8 cellular contexts compared by ENCODE assay signal in the genomic region with DNA sequence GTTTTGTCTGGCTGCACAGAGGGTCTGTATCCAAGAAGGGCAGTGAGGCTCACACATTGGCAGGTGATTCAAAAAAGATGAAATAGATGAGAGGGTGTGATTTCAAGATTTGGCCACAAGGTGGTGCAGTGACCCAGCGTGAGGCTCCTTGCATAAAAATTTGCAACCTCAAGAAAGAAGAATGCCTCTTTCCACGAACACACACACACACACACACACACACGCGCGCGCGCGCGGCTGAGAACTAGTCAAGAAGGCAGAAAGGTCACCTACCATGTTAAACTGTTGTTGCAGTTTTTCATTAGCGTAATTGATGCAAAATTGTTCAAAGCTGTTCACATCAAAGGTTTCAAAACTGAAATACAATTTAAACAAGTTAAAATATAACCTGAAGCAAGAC. TPM values are rescaled to one million over a fixed set of nuclear protein-coding genes. Genes with fewer than 3 reads are reported as not detected.
DNase-seq lines count a peak whose midpoint lies in the region; ATAC-seq and TF ChIP-seq lines count a peak whose summit lies in the region.

No MANE protein-coding gene starts in this region.

- H3K27ac ChIP-seq in DND-41 (ENCODE audit: low read length) (no peak overlapping the region), HL-60 (replicated peaks) (no peak overlapping the region), PC-3 (ENCODE audit: low read length) (no peak overlapping the region)

- BruUV-seq in PC-3 (replicated peaks; lab: Mats Ljungman, UMichigan), result no TSS peak

- peaks cover 4% of the 10 kb centered on the region for H3K27me3 Mint-ChIP-seq in nephron (ENCODE audit: low read depth)

- ATAC-seq in DND-41 (ENCODE audit: insufficient read depth, low read depth) (peak; percentile 56), PC-3 (peak; percentile 10; the same call in 1 of the 2 replicates), esophagus mucosa (peak; percentile 62), GM19463 (IDR thresholded peaks at IDR 0.05; ENCODE audit: unreplicated experiment) (no peak)

- H3K79me2 ChIP-seq in DND-41 (ENCODE audit: insufficient read depth, low read length), result no peaks in the 10 kb centered on the region
- no peaks in the 10 kb centered on the region for H3K79me2 ChIP-seq in PC-3 (ENCODE audit: low read length)

- H3K4me3 Mint-ChIP-seq in nephron, result peak overlapping the region; percentile 12 to 54 (median 23)

- H3K36me3 Mint-ChIP-seq in nephron (ENCODE audit: low read depth), result no peaks in the 10 kb centered on the region

- CTCF ChIA-PET in PC-3 (lab: Charles Lee), result interaction anchor here (0.6 to 0.7 kb wide), 2 partner anchors 13 to 313 kb away, joined by 3 to 5 read pairs; a partner anchor contains a TSS

- no peaks in the 10 kb centered on the region for H3K9me3 Mint-ChIP-seq in nephron

- peak overlapping the region in 2 of 3 experiments; percentile 3 to 23 for H3K27ac Mint-ChIP-seq in nephron

- TF ChIP-seq CTCF in DND-41 (IDR thresholded peaks at IDR 0.05; ENCODE audit: borderline replicate concordance, extremely low read depth, low read length, poor library complexity, severe bottlenecking) (peak; percentile 76), HL-60 (IDR thresholded peaks at IDR 0.05; ENCODE audit: insufficient read depth, low read length) (peak; percentile 66), PC-3 (conservative IDR thresholded peaks at IDR 0.05; ENCODE audit: low read depth, low read length) (peak; percentile 66), nephron (IDR thresholded peaks at IDR 0.05; ENCODE audit: unreplicated experiment in 3 of 3) (peak; percentile 68 to 77 (median 75))

- H3K9ac ChIP-seq in DND-41 (ENCODE audit: low read depth, low read length) (no peak overlapping the region), PC-3 (ENCODE audit: low read length) (no peak overlapping the region)

- POLR2A ChIA-PET in PC-3 (lab: Charles Lee; ENCODE audit: unreplicated experiment), result no interaction called here

- H3K9me2 ChIP-seq in PC-3 (replicated peaks; ENCODE audit: low read length), result no peaks in the 10 kb centered on the region

- DNase-seq in DND-41 (peak; percentile 78), HL-60 (ENCODE audit: low read depth in 1 of 2, low spot score in 1 of 2) (peak; percentile 57 to 71), PC-3 (peak; percentile 80)
- peak; percentile 68 for DNase-seq in activated T-cell treated with anti-CD3 and anti-CD28 coated beads, Interleukin-2, amount 50 U/mL, for 1 hour
- peak; percentile 56 for DNase-seq in stimulated activated naive CD4-positive, alpha-beta T cell treated with Interleukin-2 at 50 U/mL for 16 hours (lab: John Stamatoyannopoulos, UW)

- intact Hi-C loops in PC-3 (cut with micrococcal nuclease), result loop anchor here (2.0 to 5.0 kb wide), 4 partner anchors 32 to 401 kb away; no protein-coding TSS in a partner anchor

- peaks cover 13% of the 10 kb centered on the region for H3K4me1 ChIP-seq in DND-41 (ENCODE audit: insufficient read depth, low read length)
- H3K4me1 ChIP-seq in PC-3 (ENCODE audit: insufficient read depth, low read length), result peaks cover 42% of the 10 kb centered on the region

- H3K36me3 ChIP-seq in DND-41 (ENCODE audit: insufficient read depth, low read length), result no peaks in the 10 kb centered on the region
- peaks cover 16% of the 10 kb centered on the region for H3K36me3 ChIP-seq in PC-3 (ENCODE audit: low read depth, low read length)

- peak overlapping the region; percentile 57 for H3K4me2 ChIP-seq in DND-41 (ENCODE audit: insufficient read depth, low read length)
- no peak overlapping the region for H3K4me2 ChIP-seq in PC-3 (ENCODE audit: low read length)

- H3K9me3 ChIP-seq in DND-41 (ENCODE audit: insufficient read depth, low read length, severe bottlenecking) (no peaks in the 10 kb centered on the region), PC-3 (ENCODE audit: low read length) (no peaks in the 10 kb centered on the region)

- H3K4me3 ChIP-seq in DND-41 (ENCODE audit: low read depth in 1 of 2, low read length in 2 of 2), result peak overlapping the region in 1 of 2 experiments; percentile 40; a peak in 2 of 4 replicates
- no peak overlapping the region for H3K4me3 ChIP-seq in HL-60 (replicated peaks; ENCODE audit: insufficient read depth, low read length)
- no peak overlapping the region for H3K4me3 ChIP-seq in PC-3 (ENCODE audit: low read length)

- H2AFZ ChIP-seq in DND-41 (ENCODE audit: low read depth, low read length) (peak overlapping the region; percentile 7; the same call in 1 of the 2 replicates), PC-3 (ENCODE audit: low read length) (no peak overlapping the region)

- H4K20me1 ChIP-seq in DND-41 (ENCODE audit: insufficient read depth, low read length) (no peaks in the 10 kb centered on the region), PC-3 (ENCODE audit: low read length) (no peaks in the 10 kb centered on the region)

- H3F3A ChIP-seq in PC-3 (ENCODE audit: low read length, unreplicated experiment), result peaks cover 4% of the 10 kb centered on the region

- peaks cover 24% of the 10 kb centered on the region for H3K4me1 Mint-ChIP-seq in nephron

- H3K27me3 ChIP-seq in DND-41 (ENCODE audit: insufficient read depth, low read length, poor library complexity) (no peaks in the 10 kb centered on the region), HL-60 (ENCODE audit: insufficient read depth, poor library complexity, severe bottlenecking) (no peaks in the 10 kb centered on the region), PC-3 (ENCODE audit: low read length) (no peaks in the 10 kb centered on the region)

RNA-seq across cellular contexts. Expression of a gene that starts 39.2 kb away (rescaled TPM):
- 16.7 and 17.7 TPM in 2 replicates for total RNA-seq in PC-3 (2014; rRNA removed)
- total RNA-seq in esophagus mucosa, result 19.7 TPM
